8 cellular contexts compared by ENCODE assay signal in genomic region chr12:65822732-65823480, GRCh38. TPM values are rescaled to one million over a fixed set of nuclear protein-coding genes. Genes with fewer than 3 reads are reported as not detected.
A peak's percentile ranks its signal among the peaks of the same experiment; 100 is the strongest.
DNase-seq lines count a peak whose midpoint lies in the region; ATAC-seq and TF ChIP-seq lines count a peak whose summit lies in the region.

No MANE protein-coding gene starts in this region.

- H3K36me3 ChIP-seq in endodermal cell (ENCODE audit: control insufficient read depth, insufficient read depth, low read length) (peaks cover 8% of the 10 kb centered on the region), neural cell (ENCODE audit: insufficient read depth, low read length) (no peaks in the 10 kb centered on the region), MM.1S (replicated peaks; ENCODE audit: insufficient read depth, low read length) (no peaks in the 10 kb centered on the region)

- H3K4me1 ChIP-seq in endodermal cell (ENCODE audit: control insufficient read depth, insufficient read depth, low read length) = peaks cover 14% of the 10 kb centered on the region
- H3K4me1 ChIP-seq in MM.1S (ENCODE audit: low read length) = 0 out of 2 replicates have a peak, but pooled peaks cover 3% of the 10 kb centered on the region

- peaks cover under 1% of the 10 kb centered on the region for H3K36me3 Mint-ChIP-seq in endodermal cell (ENCODE audit: low read depth)

- H3K27me3 Mint-ChIP-seq in endodermal cell (ENCODE audit: insufficient read depth) = no peaks in the 10 kb centered on the region

- TF ChIP-seq EP300 in neural cell (conservative IDR thresholded peaks at IDR 0.05; ENCODE audit: poor library complexity, severe bottlenecking) = no peak

- no peak for ATAC-seq in GM18868 (IDR thresholded peaks at IDR 0.05; ENCODE audit: unreplicated experiment)

- peak overlapping the region; percentile 82 for H3K4me2 ChIP-seq in neural cell (ENCODE audit: low read length)
- no peak overlapping the region for H3K4me2 ChIP-seq in MM.1S (ENCODE audit: low read depth, low read length)

- H3F3A ChIP-seq in neural cell (ENCODE audit: insufficient read depth, low read length, poor library complexity, severe bottlenecking) (no peaks in the 10 kb centered on the region), MM.1S (ENCODE audit: insufficient read depth, low read length) (no peaks in the 10 kb centered on the region)

- H3K9ac ChIP-seq in endodermal cell (ENCODE audit: extremely low read depth, low read length, poor library complexity, severe bottlenecking) = peak overlapping the region; percentile 63
- no peak overlapping the region for H3K9ac ChIP-seq in neural cell (ENCODE audit: low read length)
- no peak overlapping the region for H3K9ac ChIP-seq in MM.1S (ENCODE audit: low read length)

- no peak for TF ChIP-seq CTCF in GM12865 (IDR thresholded peaks at IDR 0.05; ENCODE audit: insufficient read depth, low read depth, low read length, missing control alignments)
- no peak for TF ChIP-seq CTCF in endodermal cell (conservative IDR thresholded peaks at IDR 0.05)
- TF ChIP-seq CTCF in neural cell (IDR thresholded peaks at IDR 0.05; ENCODE audit: poor library complexity, severe bottlenecking) = no peak
- no peak for TF ChIP-seq CTCF in MM.1S (IDR thresholded peaks at IDR 0.05; ENCODE audit: low read length)

- H3K79me2 ChIP-seq in neural cell (replicated peaks; ENCODE audit: insufficient read depth, low read length) (peaks cover 17% of the 10 kb centered on the region), MM.1S (ENCODE audit: low read length) (no peaks in the 10 kb centered on the region)

- H2AFZ ChIP-seq in neural cell (ENCODE audit: low read depth, low read length) (no peak overlapping the region), MM.1S (ENCODE audit: low read length) (no peak overlapping the region)

- peak overlapping the region; percentile 96 for H3K4me3 Mint-ChIP-seq in endodermal cell

- H3K9me2 ChIP-seq in neural cell (ENCODE audit: insufficient read depth, low read length) (no peaks in the 10 kb centered on the region), MM.1S (replicated peaks; ENCODE audit: insufficient read depth, low read length) (no peaks in the 10 kb centered on the region)

- H3K9me3 ChIP-seq in endodermal cell (ENCODE audit: control insufficient read depth, low read length) (no peaks in the 10 kb centered on the region), neural cell (ENCODE audit: low read length) (no peaks in the 10 kb centered on the region), MM.1S (replicated peaks; ENCODE audit: insufficient read depth, low read length) (no peaks in the 10 kb centered on the region)

- no peaks in the 10 kb centered on the region for H4K20me1 ChIP-seq in neural cell (ENCODE audit: insufficient read depth)
- H4K20me1 ChIP-seq in MM.1S (ENCODE audit: insufficient read depth, low read length) = no peaks in the 10 kb centered on the region

- TF ChIP-seq RAD21 in neural cell (conservative IDR thresholded peaks at IDR 0.05) = no peak

- peak; percentile 14 for DNase-seq in GM12865 (ENCODE audit: low read depth)
- DNase-seq in NCI-H69 (lab: John Stamatoyannopoulos, UW) = peak; percentile 6
- DNase-seq in endodermal cell = peak; percentile 97
- no peak for DNase-seq in DMS79 treated with DMSO at 0.1 percent for 48 hours (lab: John Stamatoyannopoulos, UW)
- no peak for DNase-seq in MM.1S
- DNase-seq in stimulated activated naive CD4-positive, alpha-beta T cell treated with Interleukin-2 at 50 U/mL for 16 hours (lab: John Stamatoyannopoulos, UW) = no peak

- 0% methylated on average over 6 to 18 of the region's 18 CpGs for WGBS in endodermal cell (ENCODE audit: insufficient coverage in 1 of 2, insufficient read length in 1 of 2), 2 experiments

- H3K4me1 Mint-ChIP-seq in endodermal cell = peaks cover 43% of the 10 kb centered on the region

- H3K27ac Mint-ChIP-seq in endodermal cell = peak overlapping the region; percentile 88

- H3K4me3 ChIP-seq in GM12865 (ENCODE audit: low read depth, low read length) (no peak overlapping the region), endodermal cell (ENCODE audit: low read length) (peak overlapping the region; percentile 98), neural cell (ENCODE audit: low read length) (peak overlapping the region; percentile 84), MM.1S (ENCODE audit: low read length) (no peak overlapping the region)

- no peaks in the 10 kb centered on the region for H3K9me3 Mint-ChIP-seq in endodermal cell

- no peaks in the 10 kb centered on the region for H3K27me3 ChIP-seq in endodermal cell (ENCODE audit: control insufficient read depth, insufficient read depth, low read length, poor library complexity, severe bottlenecking)
- H3K27me3 ChIP-seq in neural cell (ENCODE audit: insufficient read depth, low read depth, low read length) = peaks cover 42% of the 10 kb centered on the region
- peaks cover 12% of the 10 kb centered on the region for H3K27me3 ChIP-seq in MM.1S (replicated peaks; ENCODE audit: insufficient read depth, low read length)

- H3K27ac ChIP-seq in endodermal cell (ENCODE audit: low read depth, low read length) = peak overlapping the region; percentile 51
- H3K27ac ChIP-seq in neural cell (ENCODE audit: low read length) = no peak overlapping the region
- H3K27ac ChIP-seq in MM.1S (ENCODE audit: low read length) = no peak overlapping the region

TF ChIP-seq in neural cell, 6 proteins besides CTCF, POLR2A, EP300 and RAD21:
- TF ChIP-seq EZH2 (IDR thresholded peaks at IDR 0.05; ENCODE audit: borderline replicate concordance, insufficient read depth, low read length, poor library complexity, severe bottlenecking) = no peak
- no peak for TF ChIP-seq TAF1 (IDR thresholded peaks at IDR 0.05; ENCODE audit: low read depth)
- TF ChIP-seq POLR2AphosphoS5 (IDR thresholded peaks at IDR 0.05) = no peak
- no peak for TF ChIP-seq MXI1 (conservative IDR thresholded peaks at IDR 0.05; ENCODE audit: poor library complexity, severe bottlenecking)
- TF ChIP-seq REST (IDR thresholded peaks at IDR 0.05; ENCODE audit: borderline replicate concordance) = no peak
- TF ChIP-seq SMC3 (conservative IDR thresholded peaks at IDR 0.05; ENCODE audit: poor library complexity) = no peak

RNA-seq across cellular contexts. Expression of gene HMGA2, which starts 1.4 kb away (rescaled TPM):
- total RNA-seq in endodermal cell = 100 to 1,000 TPM; 101 to 119 TPM
- 267 TPM for polyA plus RNA-seq in endodermal cell (2013, experiment 1 of 2)
- polyA plus RNA-seq in endodermal cell (2013, experiment 2 of 2) = 307 TPM
- polyA plus RNA-seq in neural cell = 2.0 and 2.7 TPM in 2 replicates
- 1.9 and 3.2 TPM in 2 replicates for polyA minus RNA-seq in neural cell

Comparison
In these comparisons a context has a peak if more than half of its experiments do, and no peak if none do; other contexts are left out.
1. DNase-seq: peak in GM12865 (single experiment), NCI-H69 (single experiment) and endodermal cell (single experiment); none in DMS79 treated with DMSO at 0.1 percent for 48 hours (single experiment), MM.1S (single experiment) and stimulated activated naive CD4-positive, alpha-beta T cell treated with Interleukin-2 at 50 U/mL for 16 hours (single experiment).
2. H3K4me3 ChIP-seq: peak in endodermal cell (single experiment) and neural cell (single experiment); none in GM12865 (single experiment) and MM.1S (single experiment).